ENCODE assay signal across 9 cellular contexts in genomic region chr1:204788470-204788869, GRCh38.
"Had no signal": no experiment of that assay in that cellular context is flagged by ENCODE, and none has a peak within 500 bp of the region (broad histone marks: within the 10 kb centered on the region; RNA-seq: fewer than 3 reads in every experiment).

No MANE protein-coding gene starts in this region.

- H2AFZ ChIP-seq: GM23248 had no signal

- H3K36me3 ChIP-seq: HAP-1 had no signal

- DNase-seq: GM23248, GOT3, H7, HFFc6, KG1 had no signal

- H3K9me3 ChIP-seq: HAP-1 had no signal

- H3K36me3 Mint-ChIP-seq: IgD-negative memory B cell had no signal

- H3K4me1 ChIP-seq: HAP-1 had no signal

- H3K9ac ChIP-seq: GM23248 had no signal

- H3K27ac ChIP-seq: GM23248, HL-60 had no signal

- H3K27ac Mint-ChIP-seq: HFFc6, IgD-negative memory B cell had no signal

- H3K4me3 ChIP-seq: GM23248, HAP-1 had no signal

- H3K9me3 Mint-ChIP-seq: HFFc6 had no signal

- ATAC-seq: HCT116 had no signal

- H3K4me3 Mint-ChIP-seq: HFFc6, IgD-negative memory B cell had no signal
